Comparison of ENCODE assay signal across 18 cellular contexts in genomic region chr6:52496609-52497008, GRCh38.
DNase-seq lines count a peak whose midpoint lies in the region; ATAC-seq, FAIRE-seq and TF ChIP-seq lines count a peak whose summit lies in the region.
"Had no signal": no experiment of that assay in that cellular context is flagged by ENCODE, and none has a peak within 500 bp of the region (broad histone marks: within the 10 kb centered on the region; RNA-seq: fewer than 3 reads in every experiment).

No MANE protein-coding gene starts in this region.

- DNase-seq in GM12891 (ENCODE audit: insufficient read length, low spot score), result no peak
- no peak for DNase-seq in MM.1S
- no peak for DNase-seq in GM12878 (ENCODE audit: low read depth, low spot score)
- DNase-seq in activated CD4-positive, alpha-beta memory T cell treated with anti-CD3 and anti-CD28 coated beads, Interleukin-2, amount 10 ng/mL, durations not matched to agents 7 days and 5 days, result no peak
- no peak for DNase-seq in DMS53 (lab: John Stamatoyannopoulos, UW)
- DNase-seq in immature natural killer cell, result no peak
- DNase-seq: CD4-positive, alpha-beta memory T cell; DMS79 treated with DMSO at 0.1 percent for 48 hours; Karpas-422; MG63; NCI-H1694; NCI-H2171; NCI-H446; SW 1271 had no signal

- peaks cover 9% of the 10 kb centered on the region for H3K36me3 Mint-ChIP-seq in stimulated activated memory B cell treated with anti-CD40 and anti-IgM and Interleukin-4, amounts not matched to agents 10 μg/mL and 1 μg/mL and 100 μg/mL, for 72 hours
- no peaks in the 10 kb centered on the region for H3K36me3 Mint-ChIP-seq in activated CD4-positive, alpha-beta memory T cell treated with anti-CD3 and anti-CD28 coated beads, Interleukin-2, amount 10 ng/mL, durations not matched to agents 7 days and 5 days (ENCODE audit: low read depth)
- H3K36me3 Mint-ChIP-seq in immature natural killer cell, result peaks cover 5 to 12% (median 6%) of the 10 kb centered on the region in 3 donors

- H3K9me3 Mint-ChIP-seq in stimulated activated memory B cell treated with anti-CD40 and anti-IgM and Interleukin-4, amounts not matched to agents 10 μg/mL and 1 μg/mL and 100 μg/mL, for 72 hours, result no peaks in the 10 kb centered on the region
- peaks cover 7% of the 10 kb centered on the region for H3K9me3 Mint-ChIP-seq in activated CD4-positive, alpha-beta memory T cell treated with anti-CD3 and anti-CD28 coated beads, Interleukin-2, amount 10 ng/mL, durations not matched to agents 7 days and 5 days
- H3K9me3 Mint-ChIP-seq in immature natural killer cell, result no peaks in the 10 kb centered on the region
- H3K9me3 Mint-ChIP-seq: GM23338 had no signal

- H3K9ac ChIP-seq in MM.1S (ENCODE audit: low read length) (no peak overlapping the region), GM12878 (ENCODE audit: control insufficient read depth, insufficient read depth, low read length) (no peak overlapping the region)

- POLR2A ChIA-PET in GM12878 (lab: Charles Lee), result interaction anchor here (0.6 to 3.0 kb wide), 2 partner anchors 40 to 99 kb away, joined by 3 to 14 read pairs; no protein-coding TSS in a partner anchor
- POLR2A ChIA-PET in activated CD4-positive, alpha-beta memory T cell treated with anti-CD3 and anti-CD28 coated beads, Interleukin-2, amount 10 ng/mL, durations not matched to agents 7 days and 5 days (lab: Charles Lee), result no interaction called here

- 0% methylated on average over 1 of the region's 1 CpG for WGBS in GM12878 (ENCODE audit: insufficient coverage, insufficient replicate concordance, low lambda C conversion rate, missing lambda C conversion rate)

- TF ChIP-seq CTCF in MM.1S (IDR thresholded peaks at IDR 0.05; ENCODE audit: low read length), result no peak
- no peak for TF ChIP-seq CTCF in GM12878 (IDR thresholded peaks at IDR 0.05 in 2 of 3, conservative IDR thresholded peaks at IDR 0.05 in 1 of 3; ENCODE audit: control insufficient read depth in 2 of 3, extremely low read depth in 1 of 3, insufficient read depth in 1 of 3, low read depth in 3 of 3, low read length in 3 of 3)

- no peak for TF ChIP-seq EP300 in GM12878 (IDR thresholded peaks at IDR 0.05; ENCODE audit: borderline replicate concordance in 1 of 2, control insufficient read depth in 1 of 2, low read depth in 2 of 2, low read length in 2 of 2)

- peaks cover 7% of the 10 kb centered on the region; the same call in 1 of the 2 replicates for H3K79me2 ChIP-seq in MM.1S (ENCODE audit: low read length)
- no peaks in the 10 kb centered on the region for H3K79me2 ChIP-seq in GM12878 (ENCODE audit: control insufficient read depth, insufficient read depth, low read length)

- H3K4me2 ChIP-seq in MM.1S (ENCODE audit: low read depth, low read length), result no peak overlapping the region
- H3K4me2 ChIP-seq in GM12878 (ENCODE audit: control insufficient read depth, insufficient read depth), result peak overlapping the region; percentile 75
- H3K4me2 ChIP-seq: GM23338 had no signal

- H2AFZ ChIP-seq in MM.1S (ENCODE audit: low read length) (no peak overlapping the region), GM12878 (ENCODE audit: control insufficient read depth, low read depth, low read length) (no peak overlapping the region)
- H2AFZ ChIP-seq: GM23338 had no signal

- H3K27me3 Mint-ChIP-seq in stimulated activated memory B cell treated with anti-CD40 and anti-IgM and Interleukin-4, amounts not matched to agents 10 μg/mL and 1 μg/mL and 100 μg/mL, for 72 hours, result no peaks in the 10 kb centered on the region
- no peaks in the 10 kb centered on the region for H3K27me3 Mint-ChIP-seq in activated CD4-positive, alpha-beta memory T cell treated with anti-CD3 and anti-CD28 coated beads, Interleukin-2, amount 10 ng/mL, durations not matched to agents 7 days and 5 days
- no peaks in the 10 kb centered on the region for H3K27me3 Mint-ChIP-seq in immature natural killer cell (ENCODE audit: low read depth in 3 of 3)
- H3K27me3 Mint-ChIP-seq: CD4-positive, alpha-beta memory T cell had no signal

- no peaks in the 10 kb centered on the region for H3K27me3 ChIP-seq in MM.1S (replicated peaks; ENCODE audit: insufficient read depth, low read length)
- H3K27me3 ChIP-seq in GM12878 (replicated peaks in 1 of 2; ENCODE audit: control insufficient read depth in 2 of 2, insufficient read depth in 2 of 2, low read length in 1 of 2), result no peaks in the 10 kb centered on the region
- H3K27me3 ChIP-seq: MG63, SJSA1 had no signal

- peak overlapping the region; percentile 98 for H3K27ac Mint-ChIP-seq in stimulated activated memory B cell treated with anti-CD40 and anti-IgM and Interleukin-4, amounts not matched to agents 10 μg/mL and 1 μg/mL and 100 μg/mL, for 72 hours
- H3K27ac Mint-ChIP-seq in activated CD4-positive, alpha-beta memory T cell treated with anti-CD3 and anti-CD28 coated beads, Interleukin-2, amount 10 ng/mL, durations not matched to agents 7 days and 5 days, result no peak overlapping the region
- peak overlapping the region in 1 of 6 donors; percentile 15 for H3K27ac Mint-ChIP-seq in immature natural killer cell
- H3K27ac Mint-ChIP-seq: CD4-positive, alpha-beta memory T cell; GM23338 had no signal

- H3F3A ChIP-seq in MM.1S (ENCODE audit: insufficient read depth, low read length), result peaks cover 68% of the 10 kb centered on the region

- H4K20me1 ChIP-seq in MM.1S (ENCODE audit: insufficient read depth, low read length) (no peaks in the 10 kb centered on the region), GM12878 (ENCODE audit: control insufficient read depth, insufficient read depth) (no peaks in the 10 kb centered on the region)

- intact Hi-C loops in GM12878 (cut with micrococcal nuclease; ENCODE audit: unreplicated experiment), result loop anchor here (2.0 to 5.0 kb wide), 3 partner anchors 101 to 214 kb away; partner anchors contain the start of gene MCM3

- H3K27ac ChIP-seq in MM.1S (ENCODE audit: low read length), result peak overlapping the region; percentile 96; the same call in 1 of the 2 replicates
- H3K27ac ChIP-seq in GM12878 (ENCODE audit: control insufficient read depth, insufficient read depth), result peak overlapping the region; percentile 96

- no peak for ATAC-seq in GM12878
- peak; percentile 46 for ATAC-seq in stimulated activated memory B cell treated with anti-CD40 and anti-IgM and Interleukin-4, amounts not matched to agents 10 μg/mL and 1 μg/mL and 100 μg/mL, for 72 hours
- ATAC-seq: GM23338 had no signal

- peaks cover 84% of the 10 kb centered on the region for H3K4me1 Mint-ChIP-seq in stimulated activated memory B cell treated with anti-CD40 and anti-IgM and Interleukin-4, amounts not matched to agents 10 μg/mL and 1 μg/mL and 100 μg/mL, for 72 hours
- peaks cover 37% of the 10 kb centered on the region for H3K4me1 Mint-ChIP-seq in activated CD4-positive, alpha-beta memory T cell treated with anti-CD3 and anti-CD28 coated beads, Interleukin-2, amount 10 ng/mL, durations not matched to agents 7 days and 5 days
- peaks cover 0 to 7% of the 10 kb centered on the region in 2 donors for H3K4me1 Mint-ChIP-seq in immature natural killer cell
- H3K4me1 Mint-ChIP-seq: CD4-positive, alpha-beta memory T cell had no signal

- H3K4me3 ChIP-seq in MM.1S (ENCODE audit: low read length) (no peak overlapping the region), GM12878 (no peak overlapping the region)
- H3K4me3 ChIP-seq: GM23338, MG63, SJSA1 had no signal

- CTCF ChIA-PET in GM12878 (lab: Yijun Ruan, JAX), result interaction anchor here (0.9 to 10.3 kb wide), 7 partner anchors 64 to 166 kb away, joined by 3 to 83 read pairs (median 5); partner anchors contain the start of gene EFHC1
- CTCF ChIA-PET in activated CD4-positive, alpha-beta memory T cell treated with anti-CD3 and anti-CD28 coated beads, Interleukin-2, amount 10 ng/mL, durations not matched to agents 7 days and 5 days (lab: Charles Lee), result interaction anchor here (0.8 kb wide), 1 partner anchor 80 kb away, joined by 3 read pairs; the partner anchor contains the start of gene TRAM2

- in situ Hi-C loops in GM12878 (cut with MboI), result loop anchor here (5.0 kb wide), 2 partner anchors 79 to 194 kb away; no protein-coding TSS in a partner anchor

- TF ChIP-seq RAD21 in GM12878 (IDR thresholded peaks at IDR 0.05; ENCODE audit: insufficient read depth, low read depth, low read length), result no peak

- H3K4me3 Mint-ChIP-seq in stimulated activated memory B cell treated with anti-CD40 and anti-IgM and Interleukin-4, amounts not matched to agents 10 μg/mL and 1 μg/mL and 100 μg/mL, for 72 hours, result peak overlapping the region; percentile 9
- no peak overlapping the region for H3K4me3 Mint-ChIP-seq in activated CD4-positive, alpha-beta memory T cell treated with anti-CD3 and anti-CD28 coated beads, Interleukin-2, amount 10 ng/mL, durations not matched to agents 7 days and 5 days
- H3K4me3 Mint-ChIP-seq in immature natural killer cell, result no peak overlapping the region
- H3K4me3 Mint-ChIP-seq: CD4-positive, alpha-beta memory T cell; GM23338 had no signal

- RAD21 ChIA-PET in GM12878 (lab: Charles Lee; ENCODE audit: unreplicated experiment), result interaction anchor here (0.9 to 11.6 kb wide), 9 partner anchors 40 to 166 kb away, joined by 3 to 124 read pairs (median 4); partner anchors contain the start of gene EFHC1

- TF ChIP-seq POLR2A in GM12891 (IDR thresholded peaks at IDR 0.05; ENCODE audit: low read depth, low read length), result no peak
- TF ChIP-seq POLR2A in GM12878 (IDR thresholded peaks at IDR 0.05; ENCODE audit: low read depth, low read length), result no peak

- SMC1A ChIA-PET in GM12878 (lab: Charles Lee; ENCODE audit: uncharacterized antibody, unreplicated experiment), result interaction anchor here (0.8 to 14.8 kb wide), 11 partner anchors 12 to 211 kb away, joined by 3 to 249 read pairs (median 5); partner anchors contain the start of gene EFHC1

- no peaks in the 10 kb centered on the region for H3K9me2 ChIP-seq in MM.1S (replicated peaks; ENCODE audit: insufficient read depth, low read length)

- no TSS peak for BruUV-seq in GM12878 (replicated peaks; lab: Mats Ljungman, UMichigan)

- no peaks in the 10 kb centered on the region for H3K36me3 ChIP-seq in MM.1S (replicated peaks; ENCODE audit: insufficient read depth, low read length)
- peaks cover 0 to under 1% of the 10 kb centered on the region in 2 experiments; a peak in 1 of 4 replicates for H3K36me3 ChIP-seq in GM12878 (ENCODE audit: control insufficient read depth in 2 of 2, insufficient read depth in 2 of 2, low read length in 1 of 2)

- peak; percentile 52 for FAIRE-seq in GM12891 (lab: Jason Lieb, UNC)
- FAIRE-seq in GM12878 (lab: Jason Lieb, UNC), result no peak
- FAIRE-seq: GM18507 had no signal

- H3K9me3 ChIP-seq in MM.1S (replicated peaks; ENCODE audit: insufficient read depth, low read length) (no peaks in the 10 kb centered on the region), GM12878 (replicated peaks; ENCODE audit: control insufficient read depth, insufficient read depth, low read length) (no peaks in the 10 kb centered on the region; the same call in 1 of the 3 replicates)
- H3K9me3 ChIP-seq: SJSA1 had no signal

- H3K4me1 ChIP-seq in MM.1S (ENCODE audit: low read length) (peaks cover 65% of the 10 kb centered on the region), GM12878 (ENCODE audit: control insufficient read depth, insufficient read depth, low read length) (peaks cover 75% of the 10 kb centered on the region)

TF ChIP-seq in GM12891, 5 proteins besides CTCF, POLR2A, EP300 and RAD21 (continues in another document):
- no peak for TF ChIP-seq POLR2AphosphoS5 (IDR thresholded peaks at IDR 0.05; ENCODE audit: low read depth, low read length)

TF ChIP-seq in GM12878, 131 proteins besides CTCF, POLR2A, EP300 and RAD21 (continues in another document):
- 0 out of 2 replicates have a peak, but pooled peaks have one; percentile 27 for TF ChIP-seq SPI1 (IDR thresholded peaks at IDR 0.05; ENCODE audit: borderline replicate concordance, insufficient read depth, low read depth, low read length)
